Comparison of ENCODE assay signal across 1 cellular context in the genomic region with DNA sequence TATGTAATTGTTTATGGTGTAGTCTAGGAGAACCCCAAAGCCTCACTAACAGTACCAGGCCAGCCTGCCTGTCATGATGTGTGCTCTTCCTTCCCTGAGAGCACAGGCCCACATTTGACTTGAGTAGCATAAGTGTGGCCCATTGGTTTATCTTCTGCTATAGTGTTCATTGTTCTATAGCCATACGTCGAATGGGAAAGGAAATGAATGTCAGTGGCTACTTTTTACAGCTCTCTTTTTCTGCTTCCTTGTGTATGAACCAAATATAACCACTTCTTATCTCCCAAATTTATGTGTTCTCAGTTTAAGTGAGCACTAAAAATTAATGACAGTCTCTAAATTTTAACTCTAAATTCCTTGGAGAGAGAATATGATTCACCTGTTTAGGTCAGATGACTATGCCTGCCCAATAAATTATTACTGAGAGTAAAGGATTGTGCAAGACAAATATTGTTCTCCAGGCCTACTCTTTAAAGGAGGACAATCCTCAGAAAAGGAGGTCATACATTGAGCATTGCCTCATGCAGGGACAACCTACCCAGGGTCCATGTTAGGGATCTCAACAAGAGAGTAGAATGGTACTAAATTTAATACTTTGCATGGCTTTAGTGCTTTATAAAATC.
TF ChIP-seq lines count a peak whose summit lies in the region.

No MANE protein-coding gene starts in this region.

TF ChIP-seq in IMR-90, 13 proteins besides CTCF, POLR2A, EP300 and RAD21:
- TF ChIP-seq RFX5 (IDR thresholded peaks at IDR 0.05; ENCODE audit: low read depth, low read length) (no peak), CEBPB (IDR thresholded peaks at IDR 0.05; ENCODE audit: low read depth, low read length) (peak; percentile 38; the same call in 1 of the 2 replicates)
